In genomic region chr4:97103252-97103651, GRCh38 we compare ENCODE assay signal across 19 cellular contexts.
"Had no signal": no experiment of that assay in that cellular context is flagged by ENCODE, and none has a peak within 500 bp of the region (broad histone marks: within the 10 kb centered on the region; RNA-seq: fewer than 3 reads in every experiment).

No MANE protein-coding gene starts in this region.

- H3K4me3 ChIP-seq: SJSA1 had no signal

- DNase-seq: activated CD4-positive, alpha-beta memory T cell treated with anti-CD3 and anti-CD28 coated beads, Interleukin-2, amount 10 ng/mL, durations not matched to agents 7 days and 5 days; activated CD4-positive, alpha-beta T cell treated with anti-CD3 and anti-CD28 coated beads for 36 hours; activated CD4-positive, alpha-beta T cell treated with anti-CD3 and anti-CD28 coated beads, Interleukin-2, amount 50 U/mL, for 1 hour; activated CD4-positive, CD25-positive, alpha-beta regulatory T cell; activated gamma-delta T cell; activated naive CD4-positive, alpha-beta T cell treated with anti-CD3 and anti-CD28 coated beads for 36 hours; activated T-cell treated with anti-CD3 and anti-CD28 coated beads for 4 hours; activated T-cell treated with anti-CD3 and anti-CD28 coated beads, Interleukin-2, amount 50 U/mL, for 48 hours; brain microvascular endothelial cell; caudate nucleus; KG1; NCI-H1105 treated with DMSO at 0.1 percent for 48 hours; NCI-H1436 treated with DMSO at 0.1 percent for 48 hours; NCI-H187; NCI-H2081; NCI-H510A treated with DMSO at 0.1 percent for 48 hours; PC-3; SHP77 had no signal
